In genomic region chr10:110007701-110008517, GRCh38 we compare ENCODE assay signal across 7 cellular contexts.
DNase-seq lines count a peak whose midpoint lies in the region; ATAC-seq and TF ChIP-seq lines count a peak whose summit lies in the region.

Gene ADD3 (plus strand): TSS chr10:110007984. CDS start chr10:110100654, 92,670 bp downstream.

- H3K4me3 ChIP-seq in astrocyte of the cerebellum (ENCODE audit: low read depth, low read length): peak within 1 kb of the TSS; percentile 67

- TF ChIP-seq CTCF in astrocyte of the cerebellum (IDR thresholded peaks at IDR 0.05; ENCODE audit: low read depth, low read length, missing control alignments): no peak

- peak; percentile 89 for DNase-seq in NCI-H146 treated with DMSO at 0.1 percent for 48 hours (lab: John Stamatoyannopoulos, UW; ENCODE audit: unreplicated experiment)
- DNase-seq in T-helper 9 cell: peak; percentile 97
- DNase-seq in astrocyte of the cerebellum (ENCODE audit: low read depth): peak; percentile 79
- DNase-seq in hepatic stellate cell (ENCODE audit: low spot score): peak; percentile 92
- DNase-seq in retina: peak; percentile 96

- in situ Hi-C loops in astrocyte of the cerebellum (cut with HindIII; ENCODE audit: low sequenced_read_pairs): no loop called here

- ATAC-seq in GM18499 (IDR thresholded peaks at IDR 0.05; ENCODE audit: insufficient read depth, unreplicated experiment) (peak; percentile 34), HG02840 (IDR thresholded peaks at IDR 0.05; ENCODE audit: low FRiP score, unreplicated experiment) (peak; percentile 54)

Comparison
In these comparisons a context has a peak if more than half of its experiments do, and no peak if none do; other contexts are left out.
1. Peak in every context shown above with its lines: DNase-seq, ATAC-seq and H3K4me3 ChIP-seq.